In genomic region chr4:75172551-75172950, GRCh38 we compare ENCODE assay signal across 10 cellular contexts.
DNase-seq lines count a peak whose midpoint lies in the region; ATAC-seq and TF ChIP-seq lines count a peak whose summit lies in the region.
"Had no signal": no experiment of that assay in that cellular context is flagged by ENCODE, and none has a peak within 500 bp of the region (broad histone marks: within the 10 kb centered on the region; RNA-seq: fewer than 3 reads in every experiment).

No MANE protein-coding gene starts in this region.

- H3K9me3 ChIP-seq in thyroid gland, result no peaks in the 10 kb centered on the region
- H3K9me3 ChIP-seq: tibial nerve had no signal

- H3K36me3 ChIP-seq in thyroid gland, result no peaks in the 10 kb centered on the region
- H3K36me3 ChIP-seq: tibial nerve had no signal

- no peak for DNase-seq in NCI-H1436 treated with DMSO at 0.1 percent for 48 hours (lab: John Stamatoyannopoulos, UW)
- DNase-seq in LoVo (ENCODE audit: low spot score), result no peak
- DNase-seq in CD1c-positive myeloid dendritic cell (ENCODE audit: extremely low spot score), result no peak
- no peak for DNase-seq in thyroid gland
- DNase-seq: SIG-M5 had no signal

- no peak for TF ChIP-seq CTCF in thyroid gland (IDR thresholded peaks at IDR 0.05)

- ATAC-seq in GM18508 (IDR thresholded peaks at IDR 0.05; ENCODE audit: insufficient read depth, unreplicated experiment) (peak; percentile 91), GM19468 (IDR thresholded peaks at IDR 0.05; ENCODE audit: extremely low read depth, unreplicated experiment) (peak; percentile 59), HG02884 (IDR thresholded peaks at IDR 0.05; ENCODE audit: unreplicated experiment) (peak; percentile 96), HG03558 (IDR thresholded peaks at IDR 0.05; ENCODE audit: extremely low read depth, unreplicated experiment) (peak; percentile 85)

- H3K4me1 ChIP-seq in thyroid gland, result no peaks in the 10 kb centered on the region
- H3K4me1 ChIP-seq: tibial nerve had no signal

- H3K4me3 ChIP-seq in thyroid gland (replicated peaks in 1 of 3), result no peak overlapping the region
- H3K4me3 ChIP-seq: tibial nerve had no signal

- H3K27ac ChIP-seq in thyroid gland, result no peak overlapping the region
- H3K27ac ChIP-seq: tibial nerve had no signal

- no peaks in the 10 kb centered on the region for H3K27me3 ChIP-seq in thyroid gland
- H3K27me3 ChIP-seq: tibial nerve had no signal

- intact Hi-C loops in thyroid gland (cut with DNase I), result no loop called here

- no peak for TF ChIP-seq POLR2A in thyroid gland (IDR thresholded peaks at IDR 0.05)
